Comparison of ENCODE assay signal across 12 cellular contexts in the genomic region with DNA sequence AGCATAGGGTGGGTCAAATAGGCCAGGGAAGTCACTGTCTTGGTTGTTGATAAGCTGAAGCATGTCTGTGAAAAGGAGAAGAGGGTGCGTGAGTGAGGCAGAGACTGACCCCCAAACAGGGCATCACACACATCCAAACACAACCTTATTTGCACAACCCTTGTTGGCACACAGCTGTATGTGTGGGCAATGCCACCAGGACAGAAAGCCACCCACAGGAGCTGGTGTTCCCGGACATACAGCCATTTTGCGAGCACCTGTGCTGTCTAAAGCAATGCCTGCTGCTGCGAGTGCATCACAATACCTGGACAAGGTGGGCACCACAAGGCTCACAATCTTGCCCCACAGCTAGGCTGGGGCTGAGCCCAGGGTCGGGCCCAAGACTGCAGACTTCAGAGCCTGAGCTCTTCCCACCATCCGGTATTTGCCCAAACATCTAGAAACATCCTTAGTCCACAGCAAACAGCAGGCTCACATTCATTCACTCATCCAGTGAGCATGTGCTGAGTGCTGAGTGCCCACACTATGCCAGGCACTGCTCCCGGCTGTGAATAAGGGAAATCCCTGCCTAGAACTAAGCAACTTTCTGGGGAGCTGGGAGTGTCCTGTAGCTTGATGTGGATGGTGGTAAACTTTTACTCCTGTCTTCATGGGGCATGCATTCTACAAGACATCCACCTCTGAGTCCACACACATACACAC. TPM values are rescaled to one million over a fixed set of nuclear protein-coding genes. Genes with fewer than 3 reads are reported as not detected.
A peak's percentile ranks its signal among the peaks of the same experiment; 100 is the strongest.
DNase-seq lines count a peak whose midpoint lies in the region; ATAC-seq, FAIRE-seq and TF ChIP-seq lines count a peak whose summit lies in the region.
"Had no signal": no experiment of that assay in that cellular context is flagged by ENCODE, and none has a peak within 500 bp of the region (broad histone marks: within the 10 kb centered on the region; RNA-seq: fewer than 3 reads in every experiment).

No MANE protein-coding gene starts in this region.

- no peak for TF ChIP-seq EP300 in upper lobe of left lung (IDR thresholded peaks at IDR 0.05)

- H3F3A ChIP-seq in OCI-LY1 (ENCODE audit: insufficient read depth, low read length) = no peaks in the 10 kb centered on the region

- 84 to 85% methylated on average over 7 of the region's 7 CpGs for WGBS in testis, 2 donors
- WGBS in upper lobe of left lung, 2 donors = 69 to 80% methylated on average over 6 to 7 of the region's 7 CpGs

- H3K27ac Mint-ChIP-seq in CD8-positive, alpha-beta memory T cell = peak overlapping the region in 5 of 8 donors; percentile 26 to 97 (median 73)
- peak overlapping the region; percentile 71 for H3K27ac Mint-ChIP-seq in neural crest cell (ENCODE audit: unreplicated experiment)

- ATAC-seq in upper lobe of left lung (ENCODE audit: low FRiP score in 2 of 2) = no peak
- ATAC-seq: body of pancreas had no signal

- H3K27me3 Mint-ChIP-seq in CD8-positive, alpha-beta memory T cell = peaks cover 0 to 2% of the 10 kb centered on the region in 2 donors
- H3K27me3 Mint-ChIP-seq in neural crest cell (ENCODE audit: low read depth) = peaks cover 9% of the 10 kb centered on the region

- H3K9me3 ChIP-seq in CD8-positive, alpha-beta memory T cell (ENCODE audit: low read length) = no peaks in the 10 kb centered on the region
- H3K9me3 ChIP-seq in OCI-LY1 (ENCODE audit: low read length) (no peaks in the 10 kb centered on the region), testis (no peaks in the 10 kb centered on the region), upper lobe of left lung (no peaks in the 10 kb centered on the region)
- H3K9me3 ChIP-seq: body of pancreas, left ventricle myocardium inferior had no signal

- peak overlapping the region; percentile 95 for H3K4me2 ChIP-seq in OCI-LY1 (ENCODE audit: low read length)

- peaks cover 5% of the 10 kb centered on the region; the same call in 1 of the 2 replicates for H3K79me2 ChIP-seq in OCI-LY1 (ENCODE audit: insufficient read depth, low read length)

- no peak for DNase-seq in CD8-positive, alpha-beta memory T cell
- DNase-seq in bronchial epithelial cell (ENCODE audit: low read depth) (no peak), neural crest cell (ENCODE audit: low read depth, low spot score) (no peak), testis (no peak), glomerular visceral epithelial cell (ENCODE audit: extremely low spot score) (no peak), upper lobe of left lung (no peak)
- no peak for DNase-seq in activated effector memory CD4-positive, alpha-beta T cell treated with anti-CD3 and anti-CD28 coated beads, Interleukin-2, amount 50 U/mL, for 16 hours
- DNase-seq: left ventricle myocardium inferior, NCI-H1417 treated with DMSO at 0.1 percent for 48 hours had no signal

- H3K4me3 ChIP-seq in CD8-positive, alpha-beta memory T cell (ENCODE audit: low read length) = no peak overlapping the region
- H3K4me3 ChIP-seq in OCI-LY1 (ENCODE audit: low read depth, low read length, poor library complexity, severe bottlenecking) (peak overlapping the region; percentile 79), bronchial epithelial cell (ENCODE audit: low read depth, low read length) (no peak overlapping the region), testis (no peak overlapping the region), upper lobe of left lung (peak overlapping the region in 2 of 4 donors; percentile 54 to 68)
- H3K4me3 ChIP-seq: body of pancreas had no signal

- H4K20me1 ChIP-seq in OCI-LY1 (ENCODE audit: insufficient read depth, low read length) = no peaks in the 10 kb centered on the region

- H3K27me3 ChIP-seq in CD8-positive, alpha-beta memory T cell (ENCODE audit: insufficient read depth, low read length, poor library complexity, severe bottlenecking) = no peaks in the 10 kb centered on the region
- H3K27me3 ChIP-seq in OCI-LY1 (ENCODE audit: insufficient read depth, low read length) (no peaks in the 10 kb centered on the region), bronchial epithelial cell (ENCODE audit: control insufficient read depth, insufficient read depth, low read length) (no peaks in the 10 kb centered on the region), testis (no peaks in the 10 kb centered on the region), upper lobe of left lung (no peaks in the 10 kb centered on the region)
- H3K27me3 ChIP-seq: body of pancreas had no signal

- no peak overlapping the region for H3K27ac ChIP-seq in CD8-positive, alpha-beta memory T cell (ENCODE audit: low read depth, low read length)
- peak overlapping the region; percentile 65 for H3K27ac ChIP-seq in OCI-LY1 (ENCODE audit: low read depth, low read length, poor library complexity, severe bottlenecking)
- no peak overlapping the region for H3K27ac ChIP-seq in testis
- H3K27ac ChIP-seq in upper lobe of left lung = peak overlapping the region in 2 of 4 donors; percentile 38 to 86

- no peaks in the 10 kb centered on the region for H3K9me3 Mint-ChIP-seq in CD8-positive, alpha-beta memory T cell
- no peaks in the 10 kb centered on the region for H3K9me3 Mint-ChIP-seq in neural crest cell

- H3K36me3 Mint-ChIP-seq in CD8-positive, alpha-beta memory T cell = peaks cover 5 to 41% (median 7%) of the 10 kb centered on the region in 3 donors
- H3K36me3 Mint-ChIP-seq in neural crest cell (ENCODE audit: low read depth) = peaks cover 6% of the 10 kb centered on the region

- H3K36me3 ChIP-seq in CD8-positive, alpha-beta memory T cell (ENCODE audit: insufficient read depth, low read length) = peaks cover 20% of the 10 kb centered on the region
- H3K36me3 ChIP-seq in OCI-LY1 (ENCODE audit: insufficient read depth, low read length) (peaks cover 46% of the 10 kb centered on the region), bronchial epithelial cell (ENCODE audit: control insufficient read depth, insufficient read depth, low read length) (peaks cover 52% of the 10 kb centered on the region), testis (ENCODE audit: low read depth, missing control alignments) (no peaks in the 10 kb centered on the region), upper lobe of left lung (peaks cover 24 to 49% (median 39%) of the 10 kb centered on the region in 4 donors)

- H3K4me1 ChIP-seq in CD8-positive, alpha-beta memory T cell (ENCODE audit: insufficient read depth, low read length) = peaks cover 64% of the 10 kb centered on the region
- H3K4me1 ChIP-seq in OCI-LY1 (ENCODE audit: insufficient read depth, low read length, severe bottlenecking) (peaks cover 61% of the 10 kb centered on the region), testis (peaks cover 52% of the 10 kb centered on the region), upper lobe of left lung (peaks cover 52 to 77% (median 72%) of the 10 kb centered on the region in 4 donors)

- intact Hi-C loops in testis (cut with DNase I; ENCODE audit: low total_unique reads) = no loop called here

- H3K9me2 ChIP-seq in OCI-LY1 (ENCODE audit: low read depth, low read length) = no peaks in the 10 kb centered on the region

- TF ChIP-seq POLR2A in testis (IDR thresholded peaks at IDR 0.05) = no peak
- no peak for TF ChIP-seq POLR2A in upper lobe of left lung (IDR thresholded peaks at IDR 0.05)

- H3K9ac ChIP-seq in OCI-LY1 (ENCODE audit: low read length) = peak overlapping the region; percentile 77; the same call in 1 of the 2 replicates

- no peak overlapping the region for H2AFZ ChIP-seq in OCI-LY1 (ENCODE audit: low read length)

- POLR2A ChIA-PET in CD8-positive, alpha-beta memory T cell (lab: Charles Lee) = interaction anchor here (0.7 to 1.1 kb wide), 2 partner anchors 16 to 18 kb away, joined by 3 to 6 read pairs; no protein-coding TSS in a partner anchor

- TF ChIP-seq CTCF in OCI-LY1 (IDR thresholded peaks at IDR 0.05; ENCODE audit: low read length) = no peak
- TF ChIP-seq CTCF in bronchial epithelial cell (IDR thresholded peaks at IDR 0.05; ENCODE audit: insufficient read depth, low read length, severe bottlenecking) = no peak
- TF ChIP-seq CTCF in neural crest cell (conservative IDR thresholded peaks at IDR 0.05) = no peak
- no peak for TF ChIP-seq CTCF in testis (IDR thresholded peaks at IDR 0.05)
- no peak for TF ChIP-seq CTCF in upper lobe of left lung (IDR thresholded peaks at IDR 0.05)

- CTCF ChIA-PET in CD8-positive, alpha-beta memory T cell (lab: Charles Lee) = interaction anchor here (1.2 to 5.6 kb wide), 6 partner anchors 9 to 40 kb away, joined by 3 to 27 read pairs (median 5); no protein-coding TSS in a partner anchor

- peaks cover 29 to 66% (median 53%) of the 10 kb centered on the region in 3 donors for H3K4me1 Mint-ChIP-seq in CD8-positive, alpha-beta memory T cell
- peaks cover 59% of the 10 kb centered on the region for H3K4me1 Mint-ChIP-seq in neural crest cell

- H3K4me3 Mint-ChIP-seq in CD8-positive, alpha-beta memory T cell = peak overlapping the region in 1 of 7 donors; percentile 3
- H3K4me3 Mint-ChIP-seq in neural crest cell = peak overlapping the region; percentile 69

- FAIRE-seq in bronchial epithelial cell (lab: Jason Lieb, UNC) = peak; percentile 47
- FAIRE-seq: frontal cortex had no signal

RNA-seq across cellular contexts. Expression of a gene that starts 16.2 kb away (rescaled TPM):
- total RNA-seq in CD8-positive, alpha-beta memory T cell = 10 to 100 TPM; 27.2 to 29.6 TPM
- 16.4 TPM for polyA plus RNA-seq in CD8-positive, alpha-beta memory T cell
- 51.6 and 65.5 TPM in 2 replicates for total RNA-seq in bronchial epithelial cell
- total RNA-seq in neural crest cell = 128 and 132 TPM in 2 replicates
- total RNA-seq in testis = 100 to 1,000 TPM; 239 to 256 TPM
- polyA plus RNA-seq in testis (ENCODE audit: insufficient read depth, low read depth, low replicate concordance) = 142 TPM
- total RNA-seq in upper lobe of left lung = 100 to 1,000 TPM in 3 of 6 donors, 10 to 100 TPM in 3; 64.2 to 579 (median 123) TPM
